20 cellular contexts compared by ENCODE assay signal in genomic region chr1:36354486-36354885, GRCh38.
"Had no signal": no experiment of that assay in that cellular context is flagged by ENCODE, and none has a peak within 500 bp of the region (broad histone marks: within the 10 kb centered on the region; RNA-seq: fewer than 3 reads in every experiment).

No MANE protein-coding gene starts in this region.

- DNase-seq: activated CD4-positive, alpha-beta T cell treated with anti-CD3 and anti-CD28 coated beads, Interleukin-2, amount 50 U/mL, for 4 hours; activated naive CD4-positive, alpha-beta T cell; activated naive CD8-positive, alpha-beta T cell treated with anti-CD3 and anti-CD28 coated beads, Interleukin-2, amount 10 ng/mL, durations not matched to agents 7 days and 5 days; amniotic stem cell; cerebellar nuclear complex; heart left ventricle; left colon; mucosa of descending colon; retina; sigmoid colon; stimulated activated CD4-positive, alpha-beta T cell treated with anti-CD3 and anti-CD28 coated beads, Interleukin-4, amount 100 ng/mL, for 1 hour; stimulated activated naive CD4-positive, alpha-beta T cell treated with Interleukin-2 at 50 U/mL for 16 hours; T1000; tibial artery had no signal

- ATAC-seq: gastroesophageal sphincter, heart left ventricle, left colon, mucosa of descending colon, SK-N-SH treated with all-trans-retinoic acid at 6 μM for 48 hours, WTC11 had no signal

- H3K4me3 ChIP-seq: coronary artery, gastroesophageal sphincter, heart left ventricle, mucosa of descending colon, sigmoid colon, tibial artery had no signal

- FAIRE-seq: islet of Langerhans had no signal

- H3K27me3 ChIP-seq: gastroesophageal sphincter, heart left ventricle, sigmoid colon, tibial artery had no signal

- H3K9me3 ChIP-seq: gastroesophageal sphincter, heart left ventricle, mucosa of descending colon, sigmoid colon, tibial artery had no signal

- H3K27ac ChIP-seq: coronary artery, epithelial cell of prostate, gastroesophageal sphincter, heart left ventricle, sigmoid colon had no signal
